Comparison of ENCODE assay signal across 8 cellular contexts in genomic region chr3:13045904-13046568, GRCh38. TPM values are rescaled to one million over a fixed set of nuclear protein-coding genes. Genes with fewer than 3 reads are reported as not detected.
A peak's percentile ranks its signal among the peaks of the same experiment; 100 is the strongest.
DNase-seq lines count a peak whose midpoint lies in the region; ATAC-seq, FAIRE-seq and TF ChIP-seq lines count a peak whose summit lies in the region.

No MANE protein-coding gene starts in this region.

- CTCF ChIA-PET in GM12878 (lab: Yijun Ruan, JAX): interaction anchor here (0.8 to 4.7 kb wide), 15 partner anchors 11 to 406 kb away, joined by 3 to 56 read pairs (median 5); no protein-coding TSS in a partner anchor

- intact Hi-C loops in GM12878 (cut with micrococcal nuclease; ENCODE audit: unreplicated experiment): loop anchor here (1.0 to 2.0 kb wide), 3 partner anchors 30 to 46 kb away; no protein-coding TSS in a partner anchor
- intact Hi-C loops in testis (cut with DNase I; ENCODE audit: low total_unique reads): no loop called here

- peak; percentile 40 to 54; a peak in 2 of 4 replicates for TF ChIP-seq EP300 in GM12878 (IDR thresholded peaks at IDR 0.05; ENCODE audit: borderline replicate concordance in 1 of 2, control insufficient read depth in 1 of 2, low read depth in 2 of 2, low read length in 2 of 2)

- H3K9ac ChIP-seq in GM12878 (ENCODE audit: control insufficient read depth, insufficient read depth, low read length) (peak overlapping the region; percentile 49; the same call in 1 of the 2 replicates), mesendoderm (ENCODE audit: low read length) (no peak overlapping the region)

- peak; percentile 99 for FAIRE-seq in GM12878 (lab: Jason Lieb, UNC)

- H3K27me3 ChIP-seq in GM12878 (replicated peaks in 1 of 2; ENCODE audit: control insufficient read depth in 2 of 2, insufficient read depth in 2 of 2, low read length in 1 of 2) (no peaks in the 10 kb centered on the region), testis (no peaks in the 10 kb centered on the region), mesendoderm (ENCODE audit: insufficient read depth, low read length, poor library complexity) (no peaks in the 10 kb centered on the region)

- H4K8ac ChIP-seq in mesendoderm (ENCODE audit: low read depth, low read length): no peak overlapping the region

- H3K18ac ChIP-seq in mesendoderm (ENCODE audit: low read length): no peak overlapping the region

- H2BK5ac ChIP-seq in mesendoderm (ENCODE audit: low read length): no peak overlapping the region

- POLR2A ChIA-PET in GM12878 (lab: Charles Lee): interaction anchor here (0.6 to 6.9 kb wide), 10 partner anchors 19 to 84 kb away, joined by 3 to 84 read pairs (median 6); no protein-coding TSS in a partner anchor

- H3K36me3 ChIP-seq in GM12878 (ENCODE audit: control insufficient read depth in 2 of 2, insufficient read depth in 2 of 2, low read length in 1 of 2): no peaks in the 10 kb centered on the region
- H3K36me3 ChIP-seq in testis (ENCODE audit: low read depth, missing control alignments): no peaks in the 10 kb centered on the region
- H3K36me3 ChIP-seq in mesendoderm (ENCODE audit: control insufficient read depth, insufficient read depth, low read length): no peaks in the 10 kb centered on the region

- H4K5ac ChIP-seq in mesendoderm (ENCODE audit: low read length): no peak overlapping the region

- TF ChIP-seq CTCF in GM20000 (IDR thresholded peaks at IDR 0.05; ENCODE audit: extremely low read depth, missing control alignments): no peak
- 0 out of 6 replicates have a peak, but pooled peaks of 1 of the 3 experiments have one; percentile 9 for TF ChIP-seq CTCF in GM12878 (IDR thresholded peaks at IDR 0.05 in 2 of 3, conservative IDR thresholded peaks at IDR 0.05 in 1 of 3; ENCODE audit: control insufficient read depth in 2 of 3, extremely low read depth in 1 of 3, insufficient read depth in 1 of 3, low read depth in 3 of 3, low read length in 3 of 3)
- TF ChIP-seq CTCF in testis (IDR thresholded peaks at IDR 0.05): no peak

- no peaks in the 10 kb centered on the region for H3K79me1 ChIP-seq in mesendoderm (ENCODE audit: low read length)

- no peak for TF ChIP-seq RAD21 in GM12878 (IDR thresholded peaks at IDR 0.05; ENCODE audit: insufficient read depth, low read depth, low read length)

- in situ Hi-C loops in GM12878 (cut with MboI): no loop called here

- H3K9me3 ChIP-seq in GM12878 (replicated peaks; ENCODE audit: control insufficient read depth, insufficient read depth, low read length) (no peaks in the 10 kb centered on the region), testis (no peaks in the 10 kb centered on the region)

- RAD21 ChIA-PET in GM12878 (lab: Charles Lee; ENCODE audit: unreplicated experiment): interaction anchor here (1.0 to 5.0 kb wide), 13 partner anchors 13 to 406 kb away, joined by 3 to 93 read pairs (median 8); no protein-coding TSS in a partner anchor

- SMC1A ChIA-PET in GM12878 (lab: Charles Lee; ENCODE audit: uncharacterized antibody, unreplicated experiment): interaction anchor here (0.9 to 4.7 kb wide), 20 partner anchors 12 to 96 kb away, joined by 3 to 71 read pairs (median 6); no protein-coding TSS in a partner anchor

- no TSS peak for BruUV-seq in GM12878 (replicated peaks; lab: Mats Ljungman, UMichigan)

- peak overlapping the region; percentile 74 for H3K4me2 ChIP-seq in GM12878 (ENCODE audit: control insufficient read depth, insufficient read depth)
- no peak overlapping the region for H3K4me2 ChIP-seq in mesendoderm (ENCODE audit: low read length)

- no peak overlapping the region for H3K23ac ChIP-seq in mesendoderm (ENCODE audit: low read length)

- H3K4ac ChIP-seq in mesendoderm (ENCODE audit: low read depth, low read length): no peak overlapping the region

- peak overlapping the region; percentile 70 for H3K27ac ChIP-seq in GM12878 (ENCODE audit: control insufficient read depth, insufficient read depth)
- H3K27ac ChIP-seq in testis: no peak overlapping the region
- no peak overlapping the region for H3K27ac ChIP-seq in mesendoderm (ENCODE audit: low read depth, low read length)

- no peak overlapping the region for H2AK5ac ChIP-seq in mesendoderm (ENCODE audit: low read length)

- DNase-seq in GM20000 (ENCODE audit: low spot score): peak; percentile 86
- DNase-seq in GM12878 (ENCODE audit: low read depth, low spot score): peak; percentile 76
- peak; percentile 22 for DNase-seq in testis
- no peak for DNase-seq in NCI-H226
- no peak for DNase-seq in mesendoderm
- no peak for DNase-seq in glomerular visceral epithelial cell (ENCODE audit: extremely low spot score)

- TF ChIP-seq POLR2A in GM12878 (IDR thresholded peaks at IDR 0.05; ENCODE audit: low read depth, low read length) (peak; percentile 70), testis (IDR thresholded peaks at IDR 0.05) (no peak)

- ATAC-seq in GM18502 (IDR thresholded peaks at IDR 0.05; ENCODE audit: poor library complexity, unreplicated experiment): peak; percentile 84
- ATAC-seq in HG03460 (IDR thresholded peaks at IDR 0.05; ENCODE audit: unreplicated experiment): peak; percentile 85
- peak; percentile 87 for ATAC-seq in GM12878

- 10% methylated on average over 20 of the region's 22 CpGs for WGBS in GM12878 (ENCODE audit: insufficient coverage, insufficient replicate concordance, low lambda C conversion rate, missing lambda C conversion rate)
- WGBS in testis, 2 donors: 80 to 81% methylated on average over 10 to 22 of the region's 22 CpGs
- WGBS in mesendoderm (ENCODE audit: extremely low coverage, insufficient coverage, low lambda C conversion rate): no CpG with 5 or more reads among the region's 22 CpGs

- peak overlapping the region; percentile 9 for H2AFZ ChIP-seq in GM12878 (ENCODE audit: control insufficient read depth, low read depth, low read length)

- no peaks in the 10 kb centered on the region for H4K20me1 ChIP-seq in GM12878 (ENCODE audit: control insufficient read depth, insufficient read depth)

- H3K56ac ChIP-seq in mesendoderm (ENCODE audit: low read length): no peak overlapping the region

- H3K79me2 ChIP-seq in GM12878 (ENCODE audit: control insufficient read depth, insufficient read depth, low read length) (peaks cover 3% of the 10 kb centered on the region; the same call in 1 of the 2 replicates), mesendoderm (ENCODE audit: control insufficient read depth, insufficient read depth, low read length) (no peaks in the 10 kb centered on the region)

- H3K4me1 ChIP-seq in GM12878 (ENCODE audit: control insufficient read depth, insufficient read depth, low read length) (peaks cover 34% of the 10 kb centered on the region), testis (peaks cover 10% of the 10 kb centered on the region), mesendoderm (ENCODE audit: control insufficient read depth, low read depth, low read length) (no peaks in the 10 kb centered on the region)

- H3K4me3 ChIP-seq in GM12878 (no peak overlapping the region), testis (no peak overlapping the region), mesendoderm (ENCODE audit: low read length) (no peak overlapping the region)

- H2BK120ac ChIP-seq in mesendoderm (ENCODE audit: low read depth, low read length): no peak overlapping the region

- H2BK15ac ChIP-seq in mesendoderm (replicated peaks; ENCODE audit: low read depth): no peak overlapping the region

TF ChIP-seq in GM12878, 131 proteins besides CTCF, POLR2A, EP300 and RAD21 (continues in another document):
- peak; percentile 73; the same call in 1 of the 2 replicates for TF ChIP-seq SIN3A (IDR thresholded peaks at IDR 0.05; ENCODE audit: low read depth, low read length)
- peak; percentile 63 for TF ChIP-seq NKRF (conservative IDR thresholded peaks at IDR 0.05)
- peak; percentile 63; the same call in 1 of the 2 replicates for TF ChIP-seq ZBED1 (IDR thresholded peaks at IDR 0.05; ENCODE audit: borderline replicate concordance)
- no peak for TF ChIP-seq GABPA (IDR thresholded peaks at IDR 0.05; ENCODE audit: low read depth)

RNA-seq across cellular contexts. Expression of gene IQSEC1, which starts 27.2 kb away (rescaled TPM):
- 241 and 274 TPM in 2 replicates for total RNA-seq in GM12878 (2013; cell fraction: nucleolus; rRNA removed)
- total RNA-seq in GM12878 (2014; rRNA removed) (13.8 and 16.3 TPM in 2 replicates), GM12878 (2014; rRNA removed; fragmentation: Illumina TruSeq; extraction: Trizol) (6.4 TPM in 2 replicates), GM12878 (2021) (48.6 and 55.2 TPM in 2 replicates), testis (10 to 100 TPM; 74.3 to 89.4 TPM)
- 8.1 TPM for polyA plus RNA-seq in GM12878 (2011; ENCODE audit: low read depth)
- polyA plus RNA-seq in GM12878 (2011; rRNA removed) (4.2 and 6.7 TPM in 2 replicates), GM12878 (2014; fragmentation: Illumina TruSeq; extraction: Trizol) (10.2 and 15.1 TPM in 2 replicates), GM12878 (2014; fragmentation: Nextera tagmentation; extraction: Ambion mirVana) (1 to 10 TPM in 1 of 2 experiments, under 1 TPM in 1; 0.92 to 2.0 TPM), GM12878 (2014; rRNA removed) (17.9 and 23.3 TPM in 2 replicates), GM12878 (2016; fragmentation: Nextera tagmentation; extraction: Ambion mirVana) (1 to 10 TPM; 8.1 to 9.0 TPM), testis (ENCODE audit: insufficient read depth, low read depth, low replicate concordance) (32.9 TPM)
- polyA plus RNA-seq in GM12878 (2011; cell fraction: cytosol; rRNA removed): 6.3 and 8.5 TPM in 2 replicates
- 45.6 and 48.9 TPM in 2 replicates for polyA plus RNA-seq in GM12878 (2011; cell fraction: nucleus; rRNA removed)
- 17.9 and 26.7 TPM in 2 replicates for polyA plus RNA-seq in GM12878 (2012)
- polyA minus RNA-seq in GM12878 (2011; rRNA and poly(A)+ RNA removed): 14.2 and 22.2 TPM in 2 replicates
- polyA minus RNA-seq in GM12878 (2011; cell fraction: cytosol; rRNA and poly(A)+ RNA removed): 11.4 and 16.2 TPM in 2 replicates
- 53.2 and 58.7 TPM in 2 replicates for polyA minus RNA-seq in GM12878 (2011; cell fraction: nucleus; rRNA and poly(A)+ RNA removed)
- 17.2 TPM for polyA plus RNA-seq in mesendoderm (2013, experiment 1 of 2)
- 17.2 TPM for polyA plus RNA-seq in mesendoderm (2013, experiment 2 of 2)

Comparison
In these comparisons a context has a peak if more than half of its experiments do, and no peak if none do; other contexts are left out.
1. DNase-seq: peak in GM20000 (single experiment), GM12878 (single experiment) and testis (single experiment); none in NCI-H226 (single experiment), mesendoderm (single experiment) and glomerular visceral epithelial cell (single experiment).
2. Peak in every context shown above with its lines, with median percentiles within 50 percentile points of each other: ATAC-seq.